ENCODE assay signal across 17 cellular contexts in the genomic region with DNA sequence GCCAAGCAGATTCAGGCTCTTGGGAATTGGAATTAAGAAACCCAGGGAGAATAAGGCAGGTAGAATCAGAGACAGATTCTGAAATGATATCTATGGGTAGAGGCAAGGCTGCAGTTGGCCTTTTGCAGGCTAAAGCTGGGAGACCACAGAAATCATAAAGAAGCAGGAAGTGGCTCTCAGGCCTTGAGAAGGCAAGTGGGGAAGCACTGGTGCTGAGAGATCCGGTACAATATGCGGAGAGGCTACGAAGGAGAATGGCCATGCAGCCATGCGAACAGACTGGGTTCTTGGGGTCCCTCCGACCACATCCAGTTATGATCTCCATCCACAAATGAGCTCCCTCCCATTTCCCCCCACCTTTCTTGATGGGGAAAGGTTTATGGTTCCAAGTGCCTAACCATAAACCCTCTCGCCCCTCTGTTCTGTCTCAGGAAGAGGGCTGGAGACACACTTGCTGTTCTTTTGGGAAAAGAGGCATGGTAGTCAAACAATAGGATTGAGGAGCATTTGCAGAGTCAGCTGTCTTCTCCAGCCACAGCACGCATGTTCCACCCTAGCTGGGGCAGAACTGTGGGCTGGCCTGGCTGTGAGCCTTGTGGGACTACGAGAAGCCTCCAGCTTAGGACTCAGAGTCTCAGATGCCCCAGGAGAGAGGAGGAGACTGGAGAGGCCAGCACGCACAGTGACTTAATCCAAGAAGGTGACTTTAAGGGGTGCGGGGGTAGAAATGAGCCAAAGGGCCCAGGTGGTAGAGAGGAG.
DNase-seq lines count a peak whose midpoint lies in the region; TF ChIP-seq lines count a peak whose summit lies in the region.
"Had no signal": no experiment of that assay in that cellular context is flagged by ENCODE, and none has a peak within 500 bp of the region (broad histone marks: within the 10 kb centered on the region; RNA-seq: fewer than 3 reads in every experiment).

No MANE protein-coding gene starts in this region.

- no peak for TF ChIP-seq POLR2A in testis (IDR thresholded peaks at IDR 0.05)

- H3K27ac ChIP-seq in C4-2B (peak overlapping the region; percentile 48), testis (no peak overlapping the region)
- H3K27ac ChIP-seq: BLaER1, HL-60 had no signal

- H3K27me3 ChIP-seq in H7 (ENCODE audit: control insufficient read depth, insufficient read depth, low read length) (no peaks in the 10 kb centered on the region; the same call in 1 of the 2 replicates), testis (no peaks in the 10 kb centered on the region)
- H3K27me3 ChIP-seq: BLaER1 had no signal

- H3K4me3 ChIP-seq in H7 (ENCODE audit: insufficient read depth, low read depth, low read length): no peak overlapping the region
- no peak overlapping the region for H3K4me3 ChIP-seq in testis
- H3K4me3 ChIP-seq: BLaER1, GM12878 had no signal

- intact Hi-C loops in testis (cut with DNase I; ENCODE audit: low total_unique reads): no loop called here

- H3K9me3 ChIP-seq in testis: no peaks in the 10 kb centered on the region

- H3K4me1 ChIP-seq in testis: no peaks in the 10 kb centered on the region

- WGBS in testis, 2 donors: 90 to 93% methylated on average over 9 to 10 of the region's 10 CpGs

- DNase-seq in MV-4-11 (lab: John Stamatoyannopoulos, UW) (peak; percentile 21), myocyte (ENCODE audit: low read depth) (peak; percentile 81), SW480 (ENCODE audit: low spot score) (no peak), HCEC 1CT (no peak), H7 (no peak), testis (no peak)
- DNase-seq: CD8-positive, alpha-beta memory T cell; COR-L47; DMS 273 treated with DMSO at 0.1 percent for 48 hours; DND-41; EL; GOT3; H9 had no signal

- no peaks in the 10 kb centered on the region for H3K36me3 ChIP-seq in H7 (replicated peaks; ENCODE audit: control insufficient read depth, insufficient read depth, low read length)
- H3K36me3 ChIP-seq in testis (ENCODE audit: low read depth, missing control alignments): no peaks in the 10 kb centered on the region
- H3K36me3 ChIP-seq: BLaER1 had no signal

- TF ChIP-seq CTCF in C4-2B (conservative IDR thresholded peaks at IDR 0.05) (no peak), testis (IDR thresholded peaks at IDR 0.05) (no peak)

Comparison
In these comparisons a context has a peak if more than half of its experiments do, and no peak if none do; other contexts are left out.
1. DNase-seq: peak in MV-4-11 (single experiment) and myocyte (single experiment); none in SW480 (single experiment), HCEC 1CT (single experiment), H7 (single experiment) and testis (single experiment).